ENCODE assay signal across 1 cellular context in genomic region chr11:13680501-13681264, GRCh38.
TF ChIP-seq lines count a peak whose summit lies in the region.

No MANE protein-coding gene starts in this region.

TF ChIP-seq in K562, 482 proteins besides CTCF, POLR2A, EP300 and RAD21 (continued from another document):
- no peak for TF ChIP-seq TAL1 (IDR thresholded peaks at IDR 0.05)
